ENCODE assay signal across 1 cellular context in genomic region chr1:183471748-183472487, GRCh38.
A peak's percentile ranks its signal among the peaks of the same experiment; 100 is the strongest.
TF ChIP-seq lines count a peak whose summit lies in the region.

No MANE protein-coding gene starts in this region.

TF ChIP-seq in K562, 482 proteins besides CTCF, POLR2A, EP300 and RAD21 (continued from another document and continues in another):
- TF ChIP-seq E4F1 (CRISPR knock-in tag; IDR thresholded peaks at IDR 0.05; ENCODE audit: borderline replicate concordance) = no peak
- no peak for TF ChIP-seq COPS2 (conservative IDR thresholded peaks at IDR 0.05)
- 0 out of 2 replicates have a peak, but pooled peaks have one; percentile 30 for TF ChIP-seq RFX5 (IDR thresholded peaks at IDR 0.05; ENCODE audit: low read depth, low read length)
- TF ChIP-seq ZNF436 (CRISPR knock-in tag; IDR thresholded peaks at IDR 0.05) = peak; percentile 68
- TF ChIP-seq RB1 (IDR thresholded peaks at IDR 0.05; ENCODE audit: low read depth) = peak; percentile 83
- TF ChIP-seq DNMT1 (IDR thresholded peaks at IDR 0.05) = no peak
- no peak for TF ChIP-seq ZSCAN29 (IDR thresholded peaks at IDR 0.05)
- peak; percentile 78 for TF ChIP-seq EGR1 (conservative IDR thresholded peaks at IDR 0.05)
- no peak for TF ChIP-seq CCNT2 (IDR thresholded peaks at IDR 0.05; ENCODE audit: borderline replicate concordance, extremely low read depth, insufficient read length, low read depth, low read length)
- TF ChIP-seq, protein P1, sequence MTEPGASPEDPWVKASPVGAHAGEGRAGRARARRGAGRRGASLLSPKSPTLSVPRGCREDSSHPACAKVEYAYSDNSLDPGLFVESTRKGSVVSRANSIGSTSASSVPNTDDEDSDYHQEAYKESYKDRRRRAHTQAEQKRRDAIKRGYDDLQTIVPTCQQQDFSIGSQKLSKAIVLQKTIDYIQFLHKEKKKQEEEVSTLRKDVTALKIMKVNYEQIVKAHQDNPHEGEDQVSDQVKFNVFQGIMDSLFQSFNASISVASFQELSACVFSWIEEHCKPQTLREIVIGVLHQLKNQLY (CRISPR knock-in tag; conservative IDR thresholded peaks at IDR 0.05) = peak in 1 of 2 experiments; percentile 82; a peak in 1 of 4 replicates
- no peak for TF ChIP-seq MAFG (tag; conservative IDR thresholded peaks at IDR 0.05)
- TF ChIP-seq MLLT1 (IDR thresholded peaks at IDR 0.05) = peak; percentile 76 to 82
- peak; percentile 100 for TF ChIP-seq ZEB2 (IDR thresholded peaks at IDR 0.05)
- peak; percentile 78 to 94 for TF ChIP-seq KDM1A (IDR thresholded peaks at IDR 0.05)
- no peak for TF ChIP-seq GTF2A2 (tag; IDR thresholded peaks at IDR 0.05)
- no peak for TF ChIP-seq SRSF7 (optimal IDR thresholded peaks at IDR 0.05; ENCODE audit: low read depth, low read length)
- peak; percentile 47; the same call in 1 of the 2 replicates for TF ChIP-seq KLF1 (tag; IDR thresholded peaks at IDR 0.05)
- TF ChIP-seq, protein P2, sequence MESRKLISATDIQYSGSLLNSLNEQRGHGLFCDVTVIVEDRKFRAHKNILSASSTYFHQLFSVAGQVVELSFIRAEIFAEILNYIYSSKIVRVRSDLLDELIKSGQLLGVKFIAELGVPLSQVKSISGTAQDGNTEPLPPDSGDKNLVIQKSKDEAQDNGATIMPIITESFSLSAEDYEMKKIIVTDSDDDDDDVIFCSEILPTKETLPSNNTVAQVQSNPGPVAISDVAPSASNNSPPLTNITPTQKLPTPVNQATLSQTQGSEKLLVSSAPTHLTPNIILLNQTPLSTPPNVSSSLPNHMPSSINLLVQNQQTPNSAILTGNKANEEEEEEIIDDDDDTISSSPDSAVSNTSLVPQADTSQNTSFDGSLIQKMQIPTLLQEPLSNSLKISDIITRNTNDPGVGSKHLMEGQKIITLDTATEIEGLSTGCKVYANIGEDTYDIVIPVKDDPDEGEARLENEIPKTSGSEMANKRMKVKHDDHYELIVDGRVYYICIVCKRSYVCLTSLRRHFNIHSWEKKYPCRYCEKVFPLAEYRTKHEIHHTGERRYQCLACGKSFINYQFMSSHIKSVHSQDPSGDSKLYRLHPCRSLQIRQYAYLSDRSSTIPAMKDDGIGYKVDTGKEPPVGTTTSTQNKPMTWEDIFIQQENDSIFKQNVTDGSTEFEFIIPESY (CRISPR knock-in tag; IDR thresholded peaks at IDR 0.05) = peak; percentile 47; the same call in 1 of the 2 replicates
- TF ChIP-seq ZBTB7A (IDR thresholded peaks at IDR 0.05; ENCODE audit: borderline replicate concordance, control insufficient read depth, low read depth, low read length) = peak; percentile 97
- TF ChIP-seq NR2C2 (CRISPR knock-in tag; IDR thresholded peaks at IDR 0.05) = peak; percentile 73; the same call in 1 of the 2 replicates
- TF ChIP-seq NR2C2 (tag; IDR thresholded peaks at IDR 0.05) = peak; percentile 86
- TF ChIP-seq PRPF4 (IDR thresholded peaks at IDR 0.05; ENCODE audit: insufficient read depth, low read depth, low read length, poor library complexity, severe bottlenecking) = no peak
- no peak for TF ChIP-seq ZNF224 (CRISPR knock-in tag; IDR thresholded peaks at IDR 0.05)
- TF ChIP-seq SRSF3 (IDR thresholded peaks at IDR 0.05; ENCODE audit: insufficient read depth, low read length) = 0 out of 2 replicates have a peak, but pooled peaks have one; percentile 44
- no peak for TF ChIP-seq TAF15 (IDR thresholded peaks at IDR 0.05; ENCODE audit: low read depth, low read length)
- peak; percentile 44; the same call in 1 of the 2 replicates for TF ChIP-seq POLR2AphosphoS5 (IDR thresholded peaks at IDR 0.05; ENCODE audit: control insufficient read depth, insufficient read depth, low read depth, low read length)
- TF ChIP-seq CC2D1A (IDR thresholded peaks at IDR 0.05) = peak; percentile 94
- no peak for TF ChIP-seq POLR3A (IDR thresholded peaks at IDR 0.05; ENCODE audit: borderline replicate concordance, extremely low read depth, insufficient read depth, insufficient read length)
- TF ChIP-seq, protein P3, sequence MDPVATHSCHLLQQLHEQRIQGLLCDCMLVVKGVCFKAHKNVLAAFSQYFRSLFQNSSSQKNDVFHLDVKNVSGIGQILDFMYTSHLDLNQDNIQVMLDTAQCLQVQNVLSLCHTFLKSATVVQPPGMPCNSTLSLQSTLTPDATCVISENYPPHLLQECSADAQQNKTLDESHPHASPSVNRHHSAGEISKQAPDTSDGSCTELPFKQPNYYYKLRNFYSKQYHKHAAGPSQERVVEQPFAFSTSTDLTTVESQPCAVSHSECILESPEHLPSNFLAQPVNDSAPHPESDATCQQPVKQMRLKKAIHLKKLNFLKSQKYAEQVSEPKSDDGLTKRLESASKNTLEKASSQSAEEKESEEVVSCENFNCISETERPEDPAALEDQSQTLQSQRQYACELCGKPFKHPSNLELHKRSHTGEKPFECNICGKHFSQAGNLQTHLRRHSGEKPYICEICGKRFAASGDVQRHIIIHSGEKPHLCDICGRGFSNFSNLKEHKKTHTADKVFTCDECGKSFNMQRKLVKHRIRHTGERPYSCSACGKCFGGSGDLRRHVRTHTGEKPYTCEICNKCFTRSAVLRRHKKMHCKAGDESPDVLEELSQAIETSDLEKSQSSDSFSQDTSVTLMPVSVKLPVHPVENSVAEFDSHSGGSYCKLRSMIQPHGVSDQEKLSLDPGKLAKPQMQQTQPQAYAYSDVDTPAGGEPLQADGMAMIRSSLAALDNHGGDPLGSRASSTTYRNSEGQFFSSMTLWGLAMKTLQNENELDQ (CRISPR knock-in tag; IDR thresholded peaks at IDR 0.05; ENCODE audit: borderline replicate concordance) = no peak
- TF ChIP-seq HMG20B (CRISPR knock-in tag; IDR thresholded peaks at IDR 0.05) = no peak
- TF ChIP-seq POU5F1 (IDR thresholded peaks at IDR 0.05; ENCODE audit: borderline replicate concordance, low read depth, low read length, partially characterized antibody) = peak; percentile 70
- TF ChIP-seq, protein P4, sequence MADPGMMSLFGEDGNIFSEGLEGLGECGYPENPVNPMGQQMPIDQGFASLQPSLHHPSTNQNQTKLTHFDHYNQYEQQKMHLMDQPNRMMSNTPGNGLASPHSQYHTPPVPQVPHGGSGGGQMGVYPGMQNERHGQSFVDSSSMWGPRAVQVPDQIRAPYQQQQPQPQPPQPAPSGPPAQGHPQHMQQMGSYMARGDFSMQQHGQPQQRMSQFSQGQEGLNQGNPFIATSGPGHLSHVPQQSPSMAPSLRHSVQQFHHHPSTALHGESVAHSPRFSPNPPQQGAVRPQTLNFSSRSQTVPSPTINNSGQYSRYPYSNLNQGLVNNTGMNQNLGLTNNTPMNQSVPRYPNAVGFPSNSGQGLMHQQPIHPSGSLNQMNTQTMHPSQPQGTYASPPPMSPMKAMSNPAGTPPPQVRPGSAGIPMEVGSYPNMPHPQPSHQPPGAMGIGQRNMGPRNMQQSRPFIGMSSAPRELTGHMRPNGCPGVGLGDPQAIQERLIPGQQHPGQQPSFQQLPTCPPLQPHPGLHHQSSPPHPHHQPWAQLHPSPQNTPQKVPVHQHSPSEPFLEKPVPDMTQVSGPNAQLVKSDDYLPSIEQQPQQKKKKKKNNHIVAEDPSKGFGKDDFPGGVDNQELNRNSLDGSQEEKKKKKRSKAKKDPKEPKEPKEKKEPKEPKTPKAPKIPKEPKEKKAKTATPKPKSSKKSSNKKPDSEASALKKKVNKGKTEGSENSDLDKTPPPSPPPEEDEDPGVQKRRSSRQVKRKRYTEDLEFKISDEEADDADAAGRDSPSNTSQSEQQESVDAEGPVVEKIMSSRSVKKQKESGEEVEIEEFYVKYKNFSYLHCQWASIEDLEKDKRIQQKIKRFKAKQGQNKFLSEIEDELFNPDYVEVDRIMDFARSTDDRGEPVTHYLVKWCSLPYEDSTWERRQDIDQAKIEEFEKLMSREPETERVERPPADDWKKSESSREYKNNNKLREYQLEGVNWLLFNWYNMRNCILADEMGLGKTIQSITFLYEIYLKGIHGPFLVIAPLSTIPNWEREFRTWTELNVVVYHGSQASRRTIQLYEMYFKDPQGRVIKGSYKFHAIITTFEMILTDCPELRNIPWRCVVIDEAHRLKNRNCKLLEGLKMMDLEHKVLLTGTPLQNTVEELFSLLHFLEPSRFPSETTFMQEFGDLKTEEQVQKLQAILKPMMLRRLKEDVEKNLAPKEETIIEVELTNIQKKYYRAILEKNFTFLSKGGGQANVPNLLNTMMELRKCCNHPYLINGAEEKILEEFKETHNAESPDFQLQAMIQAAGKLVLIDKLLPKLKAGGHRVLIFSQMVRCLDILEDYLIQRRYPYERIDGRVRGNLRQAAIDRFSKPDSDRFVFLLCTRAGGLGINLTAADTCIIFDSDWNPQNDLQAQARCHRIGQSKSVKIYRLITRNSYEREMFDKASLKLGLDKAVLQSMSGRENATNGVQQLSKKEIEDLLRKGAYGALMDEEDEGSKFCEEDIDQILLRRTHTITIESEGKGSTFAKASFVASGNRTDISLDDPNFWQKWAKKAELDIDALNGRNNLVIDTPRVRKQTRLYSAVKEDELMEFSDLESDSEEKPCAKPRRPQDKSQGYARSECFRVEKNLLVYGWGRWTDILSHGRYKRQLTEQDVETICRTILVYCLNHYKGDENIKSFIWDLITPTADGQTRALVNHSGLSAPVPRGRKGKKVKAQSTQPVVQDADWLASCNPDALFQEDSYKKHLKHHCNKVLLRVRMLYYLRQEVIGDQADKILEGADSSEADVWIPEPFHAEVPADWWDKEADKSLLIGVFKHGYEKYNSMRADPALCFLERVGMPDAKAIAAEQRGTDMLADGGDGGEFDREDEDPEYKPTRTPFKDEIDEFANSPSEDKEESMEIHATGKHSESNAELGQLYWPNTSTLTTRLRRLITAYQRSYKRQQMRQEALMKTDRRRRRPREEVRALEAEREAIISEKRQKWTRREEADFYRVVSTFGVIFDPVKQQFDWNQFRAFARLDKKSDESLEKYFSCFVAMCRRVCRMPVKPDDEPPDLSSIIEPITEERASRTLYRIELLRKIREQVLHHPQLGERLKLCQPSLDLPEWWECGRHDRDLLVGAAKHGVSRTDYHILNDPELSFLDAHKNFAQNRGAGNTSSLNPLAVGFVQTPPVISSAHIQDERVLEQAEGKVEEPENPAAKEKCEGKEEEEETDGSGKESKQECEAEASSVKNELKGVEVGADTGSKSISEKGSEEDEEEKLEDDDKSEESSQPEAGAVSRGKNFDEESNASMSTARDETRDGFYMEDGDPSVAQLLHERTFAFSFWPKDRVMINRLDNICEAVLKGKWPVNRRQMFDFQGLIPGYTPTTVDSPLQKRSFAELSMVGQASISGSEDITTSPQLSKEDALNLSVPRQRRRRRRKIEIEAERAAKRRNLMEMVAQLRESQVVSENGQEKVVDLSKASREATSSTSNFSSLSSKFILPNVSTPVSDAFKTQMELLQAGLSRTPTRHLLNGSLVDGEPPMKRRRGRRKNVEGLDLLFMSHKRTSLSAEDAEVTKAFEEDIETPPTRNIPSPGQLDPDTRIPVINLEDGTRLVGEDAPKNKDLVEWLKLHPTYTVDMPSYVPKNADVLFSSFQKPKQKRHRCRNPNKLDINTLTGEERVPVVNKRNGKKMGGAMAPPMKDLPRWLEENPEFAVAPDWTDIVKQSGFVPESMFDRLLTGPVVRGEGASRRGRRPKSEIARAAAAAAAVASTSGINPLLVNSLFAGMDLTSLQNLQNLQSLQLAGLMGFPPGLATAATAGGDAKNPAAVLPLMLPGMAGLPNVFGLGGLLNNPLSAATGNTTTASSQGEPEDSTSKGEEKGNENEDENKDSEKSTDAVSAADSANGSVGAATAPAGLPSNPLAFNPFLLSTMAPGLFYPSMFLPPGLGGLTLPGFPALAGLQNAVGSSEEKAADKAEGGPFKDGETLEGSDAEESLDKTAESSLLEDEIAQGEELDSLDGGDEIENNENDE (IDR thresholded peaks at IDR 0.05; ENCODE audit: low read depth, low read length) = no peak
- peak; percentile 69 for TF ChIP-seq ZNF41 (CRISPR knock-in tag; conservative IDR thresholded peaks at IDR 0.05)
- TF ChIP-seq ATF7 (IDR thresholded peaks at IDR 0.05) = peak; percentile 71
- TF ChIP-seq FOXK1 (CRISPR knock-in tag; IDR thresholded peaks at IDR 0.05; ENCODE audit: borderline replicate concordance) = peak; percentile 93; the same call in 1 of the 2 replicates
- no peak for TF ChIP-seq ZNF217 (CRISPR knock-in tag; IDR thresholded peaks at IDR 0.05)
- peak; percentile 100 for TF ChIP-seq RFX1 (IDR thresholded peaks at IDR 0.05)
- 0 out of 2 replicates have a peak, but pooled peaks have one; percentile 21 for TF ChIP-seq ZNF561 (CRISPR knock-in tag; conservative IDR thresholded peaks at IDR 0.05)
- peak; percentile 91 for TF ChIP-seq HIVEP1 (CRISPR knock-in tag; IDR thresholded peaks at IDR 0.05)
- peak; percentile 91 to 94 for TF ChIP-seq MAZ (CRISPR knock-in tag; conservative IDR thresholded peaks at IDR 0.05 in 1 of 2, IDR thresholded peaks at IDR 0.05 in 1 of 2)
- peak; percentile 71; the same call in 1 of the 2 replicates for TF ChIP-seq NFIC (IDR thresholded peaks at IDR 0.05)
- TF ChIP-seq KAT2B (IDR thresholded peaks at IDR 0.05; ENCODE audit: low read depth, low read length) = no peak
- peak; percentile 96 for TF ChIP-seq KDM2B (CRISPR knock-in tag; IDR thresholded peaks at IDR 0.05)
